Comparison of ENCODE assay signal across 22 cellular contexts in the genomic region with DNA sequence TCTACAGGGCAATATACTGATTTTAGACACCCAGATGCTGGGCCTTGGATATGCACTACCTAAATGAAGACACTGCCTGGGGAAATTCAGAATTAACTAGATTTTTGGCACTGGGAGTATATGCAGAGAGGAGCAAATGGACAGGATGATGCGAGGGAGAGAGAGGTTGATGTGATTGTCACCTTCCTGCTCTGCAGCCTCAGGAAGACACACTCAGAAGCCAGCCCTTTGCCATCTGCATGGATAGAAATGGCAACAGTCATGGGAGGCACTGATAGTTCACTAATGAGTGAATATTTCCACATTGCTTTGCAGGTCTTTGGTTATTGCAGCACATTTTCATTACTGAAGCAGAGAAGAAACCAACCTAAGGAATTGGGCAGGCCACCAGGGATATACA.
"Had no signal": no experiment of that assay in that cellular context is flagged by ENCODE, and none has a peak within 500 bp of the region (broad histone marks: within the 10 kb centered on the region; RNA-seq: fewer than 3 reads in every experiment).

No MANE protein-coding gene starts in this region.

- H3K9me3 Mint-ChIP-seq: activated B cell treated with CpG ODN at 0.5 μM for 24 hours; activated CD4-positive, alpha-beta T cell treated with anti-CD3 and anti-CD28 coated beads, Interleukin-2, amount 10 ng/mL, durations not matched to agents 24 days and 14 days; activated T-cell treated with anti-CD3 and anti-CD28 coated beads, Interleukin-2, amount 50 U/mL, for 72 hours; natural killer cell treated with Interleukin-12 subunit alpha and Interleukin-12 subunit beta and Interleukin-15 and Interleukin-18, amount 100 ng/mL, for 72 hours; T-helper 2 cell treated with Interferon-gamma antibody and Interleukin-4, amounts not matched to agents 5 μg/mL and 100 μg/mL, for 36 hours had no signal

- H3K4me1 ChIP-seq: parathyroid adenoma had no signal

- ATAC-seq: activated CD8-positive, alpha-beta T cell treated with anti-CD3 and anti-CD28 coated beads, Interleukin-2, amount 10 ng/mL, durations not matched to agents 7 days and 5 days; activated T-cell treated with anti-CD3 and anti-CD28 coated beads, Interleukin-2, amount 50 U/mL, for 72 hours; esophagus mucosa; natural killer cell treated with Interleukin-12 subunit alpha and Interleukin-12 subunit beta and Interleukin-15 and Interleukin-18, amount 100 ng/mL, for 72 hours had no signal

- H3K27me3 Mint-ChIP-seq: activated naive CD8-positive, alpha-beta T cell had no signal

- H3K27ac Mint-ChIP-seq: activated B cell treated with CpG ODN at 0.5 μM for 24 hours; activated CD4-positive, alpha-beta T cell treated with anti-CD3 and anti-CD28 coated beads, Interleukin-2, amount 10 ng/mL, durations not matched to agents 24 days and 14 days; activated CD8-positive, alpha-beta T cell treated with anti-CD3 and anti-CD28 coated beads, Interleukin-2, amount 10 ng/mL, durations not matched to agents 7 days and 5 days; activated naive CD8-positive, alpha-beta T cell; activated T-cell treated with anti-CD3 and anti-CD28 coated beads, Interleukin-2, amount 50 U/mL, for 72 hours; natural killer cell treated with Interleukin-12 subunit alpha and Interleukin-12 subunit beta and Interleukin-15 and Interleukin-18, amount 100 ng/mL, for 72 hours; T-helper 2 cell treated with Interferon-gamma antibody and Interleukin-4, amounts not matched to agents 5 μg/mL and 100 μg/mL, for 36 hours had no signal

- H3K36me3 Mint-ChIP-seq: activated naive CD8-positive, alpha-beta T cell; natural killer cell treated with Interleukin-12 subunit alpha and Interleukin-12 subunit beta and Interleukin-15 and Interleukin-18, amount 100 ng/mL, for 72 hours had no signal

- H3K79me2 ChIP-seq: parathyroid adenoma had no signal

- H3K27ac ChIP-seq: parathyroid adenoma had no signal

- DNase-seq: activated B cell treated with CpG ODN at 0.5 μM for 24 hours; activated CD4-positive, alpha-beta T cell treated with anti-CD3 and anti-CD28 coated beads, Interleukin-2, amount 10 ng/mL, durations not matched to agents 24 days and 14 days; activated CD8-positive, alpha-beta memory T cell treated with anti-CD3 and anti-CD28 coated beads, Interleukin-2, amount 50 U/mL, for 4 hours; activated CD8-positive, alpha-beta T cell treated with anti-CD3 and anti-CD28 coated beads, Interleukin-2, amount 10 ng/mL, durations not matched to agents 7 days and 5 days; activated gamma-delta T cell treated with Interleukin-2 at 50 U/mL for 16 hours; activated T-cell treated with anti-CD3 and anti-CD28 coated beads, Interleukin-2, amount 50 U/mL, for 72 hours; amygdala; glutamatergic neuron; kidney glomerular epithelial cell; mesenchymal stem cell; retina; small intestine; stimulated activated CD4-positive, alpha-beta T cell treated with anti-CD3 and anti-CD28 coated beads, Interleukin-4, amount 100 ng/mL, for 4 hours; stimulated activated CD8-positive, alpha-beta memory T cell treated with anti-CD3 and anti-CD28 coated beads, Interleukin-4, amount 100 ng/mL, for 48 hours; stimulated activated naive CD4-positive, alpha-beta T cell treated with Interleukin-2 at 50 U/mL for 16 hours had no signal

- H3K4me1 Mint-ChIP-seq: activated B cell treated with CpG ODN at 0.5 μM for 24 hours; activated CD4-positive, alpha-beta T cell treated with anti-CD3 and anti-CD28 coated beads, Interleukin-2, amount 10 ng/mL, durations not matched to agents 24 days and 14 days had no signal

- H3K9ac ChIP-seq: parathyroid adenoma had no signal

- H3K4me3 Mint-ChIP-seq: activated B cell treated with CpG ODN at 0.5 μM for 24 hours; activated CD4-positive, alpha-beta T cell treated with anti-CD3 and anti-CD28 coated beads, Interleukin-2, amount 10 ng/mL, durations not matched to agents 24 days and 14 days; activated CD8-positive, alpha-beta T cell treated with anti-CD3 and anti-CD28 coated beads, Interleukin-2, amount 10 ng/mL, durations not matched to agents 7 days and 5 days; activated naive CD8-positive, alpha-beta T cell; activated T-cell treated with anti-CD3 and anti-CD28 coated beads, Interleukin-2, amount 50 U/mL, for 72 hours; natural killer cell treated with Interleukin-12 subunit alpha and Interleukin-12 subunit beta and Interleukin-15 and Interleukin-18, amount 100 ng/mL, for 72 hours; T-helper 2 cell treated with Interferon-gamma antibody and Interleukin-4, amounts not matched to agents 5 μg/mL and 100 μg/mL, for 36 hours had no signal

- FAIRE-seq: endometrium, small intestine, urothelium cell line had no signal

- H2AFZ ChIP-seq: parathyroid adenoma had no signal
